Comparison of ENCODE assay signal across 8 cellular contexts in genomic region chr13:44237276-44237767, GRCh38.
DNase-seq lines count a peak whose midpoint lies in the region; ATAC-seq and TF ChIP-seq lines count a peak whose summit lies in the region.

No MANE protein-coding gene starts in this region.

- H3K4me3 ChIP-seq in ascending aorta, result no peak overlapping the region

- H3K36me3 ChIP-seq in ascending aorta, result no peaks in the 10 kb centered on the region

- H3K27me3 ChIP-seq in ascending aorta, result no peaks in the 10 kb centered on the region

- peak overlapping the region in 1 of 5 donors; percentile 14 for H3K4me3 Mint-ChIP-seq in immature natural killer cell
- H3K4me3 Mint-ChIP-seq in stimulated activated memory B cell treated with anti-CD40 and anti-IgM and Interleukin-4, amounts not matched to agents 10 μg/mL and 1 μg/mL and 100 μg/mL, for 72 hours, result no peak overlapping the region

- no peak for TF ChIP-seq CTCF in ascending aorta (IDR thresholded peaks at IDR 0.05)

- H3K9me3 ChIP-seq in ascending aorta, result no peaks in the 10 kb centered on the region

- H3K27ac ChIP-seq in ascending aorta, result peak overlapping the region; percentile 86 to 92

- H3K36me3 Mint-ChIP-seq in immature natural killer cell, result no peaks in the 10 kb centered on the region
- H3K36me3 Mint-ChIP-seq in stimulated activated memory B cell treated with anti-CD40 and anti-IgM and Interleukin-4, amounts not matched to agents 10 μg/mL and 1 μg/mL and 100 μg/mL, for 72 hours, result no peaks in the 10 kb centered on the region

- H3K9me3 Mint-ChIP-seq in immature natural killer cell, result no peaks in the 10 kb centered on the region
- H3K9me3 Mint-ChIP-seq in stimulated activated memory B cell treated with anti-CD40 and anti-IgM and Interleukin-4, amounts not matched to agents 10 μg/mL and 1 μg/mL and 100 μg/mL, for 72 hours, result no peaks in the 10 kb centered on the region

- H3K4me1 ChIP-seq in ascending aorta, result peaks cover 9 to 19% of the 10 kb centered on the region in 2 donors

- H3K4me1 Mint-ChIP-seq in immature natural killer cell, result peaks cover 6 to 15% of the 10 kb centered on the region in 2 donors
- no peaks in the 10 kb centered on the region for H3K4me1 Mint-ChIP-seq in stimulated activated memory B cell treated with anti-CD40 and anti-IgM and Interleukin-4, amounts not matched to agents 10 μg/mL and 1 μg/mL and 100 μg/mL, for 72 hours

- peaks cover 0 to 6% (median 0%) of the 10 kb centered on the region in 3 donors for H3K27me3 Mint-ChIP-seq in immature natural killer cell (ENCODE audit: low read depth in 3 of 3)
- peaks cover 18% of the 10 kb centered on the region for H3K27me3 Mint-ChIP-seq in stimulated activated memory B cell treated with anti-CD40 and anti-IgM and Interleukin-4, amounts not matched to agents 10 μg/mL and 1 μg/mL and 100 μg/mL, for 72 hours

- H3K27ac Mint-ChIP-seq in immature natural killer cell, result peak overlapping the region in 4 of 6 donors; percentile 23 to 65 (median 53)
- no peak overlapping the region for H3K27ac Mint-ChIP-seq in stimulated activated memory B cell treated with anti-CD40 and anti-IgM and Interleukin-4, amounts not matched to agents 10 μg/mL and 1 μg/mL and 100 μg/mL, for 72 hours

- ATAC-seq in HG03469 (IDR thresholded peaks at IDR 0.05; ENCODE audit: unreplicated experiment) (peak; percentile 63), HG02763 (IDR thresholded peaks at IDR 0.05; ENCODE audit: unreplicated experiment) (no peak)
- peak; percentile 46 for ATAC-seq in stimulated activated memory B cell treated with anti-CD40 and anti-IgM and Interleukin-4, amounts not matched to agents 10 μg/mL and 1 μg/mL and 100 μg/mL, for 72 hours

- intact Hi-C loops in ascending aorta (cut with DNase I), result loop anchor here (2.0 kb wide), 3 partner anchors 19 to 197 kb away; no protein-coding TSS in a partner anchor

- DNase-seq in stimulated activated CD4-positive, alpha-beta T cell treated with anti-CD3 and anti-CD28 coated beads, Interleukin-15, amount 100 ng/mL, for 24 hours, result peak; percentile 19
- DNase-seq in stimulated activated CD4-positive, alpha-beta T cell treated with anti-CD3 and anti-CD28 coated beads, Interleukin-2, amount 100 ng/mL, for 24 hours, result no peak
- peak; percentile 64 to 92 for DNase-seq in ascending aorta (ENCODE audit: low spot score in 2 of 2)
- peak; percentile 26 to 32 (median 28) for DNase-seq in immature natural killer cell
- DNase-seq in SK-N-DZ (ENCODE audit: low spot score), result no peak

Comparison
In these comparisons a context has a peak if more than half of its experiments do, and no peak if none do; other contexts are left out.
1. DNase-seq: peak in stimulated activated CD4-positive, alpha-beta T cell treated with anti-CD3 and anti-CD28 coated beads, Interleukin-15, amount 100 ng/mL, for 24 hours (single experiment), ascending aorta (2 of 2) and immature natural killer cell (3 of 3); none in stimulated activated CD4-positive, alpha-beta T cell treated with anti-CD3 and anti-CD28 coated beads, Interleukin-2, amount 100 ng/mL, for 24 hours (0 of 2) and SK-N-DZ (single experiment).